Comparison of ENCODE assay signal across 8 cellular contexts in the genomic region with DNA sequence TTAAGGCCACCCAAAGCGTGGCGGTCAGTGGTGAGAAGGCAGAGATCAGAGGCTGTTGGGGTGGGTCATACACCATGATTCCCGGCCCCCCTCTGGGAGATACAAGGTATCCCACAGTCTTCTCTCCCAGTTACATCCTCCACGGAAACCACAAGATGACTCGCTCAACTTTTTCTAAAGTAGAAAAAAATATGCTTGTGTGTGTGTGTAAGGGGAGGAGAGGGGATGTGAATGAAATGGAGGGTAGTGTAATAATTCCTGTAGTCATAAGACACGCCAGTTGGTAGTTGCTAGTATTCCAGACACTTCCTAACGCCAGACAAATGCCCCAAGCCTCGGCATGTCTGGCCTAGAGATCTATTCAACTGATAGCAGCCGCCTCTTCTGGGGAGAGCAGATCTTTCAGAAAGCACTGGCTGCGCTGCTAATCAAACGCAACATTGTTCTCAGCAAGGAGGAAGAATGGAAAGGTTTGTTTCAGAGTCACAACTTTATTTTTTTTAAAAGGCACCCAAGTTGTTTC.
DNase-seq lines count a peak whose midpoint lies in the region; ATAC-seq and TF ChIP-seq lines count a peak whose summit lies in the region.

No MANE protein-coding gene starts in this region.

- 12% methylated on average over 11 of the region's 11 CpGs for WGBS in suprapubic skin

- H3K4me3 ChIP-seq in DND-41 (ENCODE audit: low read depth in 1 of 2, low read length in 2 of 2) = peak overlapping the region; percentile 31 to 62; a peak in 3 of 4 replicates
- peak overlapping the region; percentile 85 for H3K4me3 ChIP-seq in OCI-LY3 (ENCODE audit: low read length)
- H3K4me3 ChIP-seq in brain microvascular endothelial cell (ENCODE audit: low read depth, low read length) = peak overlapping the region; percentile 23
- H3K4me3 ChIP-seq in suprapubic skin = peak overlapping the region; percentile 37

- TF ChIP-seq EP300 in suprapubic skin (IDR thresholded peaks at IDR 0.05) = no peak

- H3K4me2 ChIP-seq in DND-41 (ENCODE audit: insufficient read depth, low read length) (peak overlapping the region; percentile 80), OCI-LY3 (ENCODE audit: low read length) (peak overlapping the region; percentile 87)

- peak overlapping the region; percentile 85 for H3K27ac ChIP-seq in DND-41 (ENCODE audit: low read length)
- peak overlapping the region; percentile 99 for H3K27ac ChIP-seq in OCI-LY3 (ENCODE audit: low read length)
- peak overlapping the region; percentile 95 for H3K27ac ChIP-seq in brain microvascular endothelial cell
- peak overlapping the region; percentile 95 for H3K27ac ChIP-seq in suprapubic skin

- H3K9me3 ChIP-seq in DND-41 (ENCODE audit: insufficient read depth, low read length, severe bottlenecking) = no peaks in the 10 kb centered on the region
- H3K9me3 ChIP-seq in OCI-LY3 (ENCODE audit: insufficient read depth, low read length) = no peaks in the 10 kb centered on the region
- H3K9me3 ChIP-seq in suprapubic skin = no peaks in the 10 kb centered on the region

- in situ Hi-C loops in brain microvascular endothelial cell (cut with HindIII; ENCODE audit: low pct_ligation_motif_present, low sequenced_read_pairs) = no loop called here

- TF ChIP-seq POLR2A in suprapubic skin (IDR thresholded peaks at IDR 0.05) = no peak

- peaks cover 7% of the 10 kb centered on the region; the same call in 1 of the 2 replicates for H3K36me3 ChIP-seq in DND-41 (ENCODE audit: insufficient read depth, low read length)
- peaks cover 14% of the 10 kb centered on the region for H3K36me3 ChIP-seq in OCI-LY3 (replicated peaks; ENCODE audit: low read depth, low read length)
- peaks cover 4% of the 10 kb centered on the region for H3K36me3 ChIP-seq in brain microvascular endothelial cell (replicated peaks)
- H3K36me3 ChIP-seq in suprapubic skin = no peaks in the 10 kb centered on the region

- TF ChIP-seq CTCF in DND-41 (IDR thresholded peaks at IDR 0.05; ENCODE audit: borderline replicate concordance, extremely low read depth, low read length, poor library complexity, severe bottlenecking) (no peak), OCI-LY3 (IDR thresholded peaks at IDR 0.05; ENCODE audit: low read depth, low read length) (no peak), brain microvascular endothelial cell (IDR thresholded peaks at IDR 0.05; ENCODE audit: low read depth, low read length, missing control alignments) (no peak), suprapubic skin (IDR thresholded peaks at IDR 0.05) (no peak)

- no peaks in the 10 kb centered on the region for H3K27me3 ChIP-seq in DND-41 (ENCODE audit: insufficient read depth, low read length, poor library complexity)
- no peaks in the 10 kb centered on the region for H3K27me3 ChIP-seq in OCI-LY3 (ENCODE audit: low read depth, low read length)
- no peaks in the 10 kb centered on the region for H3K27me3 ChIP-seq in brain microvascular endothelial cell (replicated peaks)
- H3K27me3 ChIP-seq in suprapubic skin = no peaks in the 10 kb centered on the region

- DNase-seq in DND-41 = no peak
- peak; percentile 91 for DNase-seq in brain microvascular endothelial cell
- DNase-seq in kidney tubule cell (ENCODE audit: low spot score) = peak; percentile 81
- peak in 1 of 2 donors; percentile 48 for DNase-seq in suprapubic skin (ENCODE audit: low spot score in 2 of 2)
- no peak for DNase-seq in stimulated activated CD4-positive, alpha-beta T cell treated with anti-CD3 and anti-CD28 coated beads, Interleukin-4, amount 100 ng/mL, for 1 hour
- DNase-seq in NCI-H1436 treated with DMSO at 0.1 percent for 48 hours (lab: John Stamatoyannopoulos, UW) = no peak

- H3K79me2 ChIP-seq in DND-41 (ENCODE audit: insufficient read depth, low read length) (peaks cover 31% of the 10 kb centered on the region), OCI-LY3 (ENCODE audit: low read length) (peaks cover 44% of the 10 kb centered on the region)

- H4K20me1 ChIP-seq in DND-41 (ENCODE audit: insufficient read depth, low read length) (no peaks in the 10 kb centered on the region), OCI-LY3 (ENCODE audit: insufficient read depth, low read length) (no peaks in the 10 kb centered on the region)

- peak overlapping the region; percentile 63 for H3K9ac ChIP-seq in DND-41 (ENCODE audit: low read depth, low read length)
- H3K9ac ChIP-seq in OCI-LY3 (ENCODE audit: low read length) = peak overlapping the region; percentile 100

- ATAC-seq in DND-41 (ENCODE audit: insufficient read depth, low read depth) = peak; percentile 44
- peak; percentile 4 for ATAC-seq in HG02642 (IDR thresholded peaks at IDR 0.05; ENCODE audit: poor library complexity, unreplicated experiment)

- H2AFZ ChIP-seq in DND-41 (ENCODE audit: low read depth, low read length) (peak overlapping the region; percentile 90), OCI-LY3 (ENCODE audit: low read depth, low read length) (no peak overlapping the region)

- peaks cover 51% of the 10 kb centered on the region for H3K4me1 ChIP-seq in DND-41 (ENCODE audit: insufficient read depth, low read length)
- peaks cover 73% of the 10 kb centered on the region for H3K4me1 ChIP-seq in OCI-LY3 (ENCODE audit: low read length)
- H3K4me1 ChIP-seq in suprapubic skin = peaks cover 57% of the 10 kb centered on the region

Comparison
In these comparisons a context has a peak if more than half of its experiments do, and no peak if none do; other contexts are left out.
1. DNase-seq: peak in brain microvascular endothelial cell (single experiment) and kidney tubule cell (single experiment); none in DND-41 (single experiment), stimulated activated CD4-positive, alpha-beta T cell treated with anti-CD3 and anti-CD28 coated beads, Interleukin-4, amount 100 ng/mL, for 1 hour (single experiment) and NCI-H1436 treated with DMSO at 0.1 percent for 48 hours (single experiment).
2. H3K4me3 ChIP-seq: peak in every context shown above with its lines; median percentile 85 in OCI-LY3; 46 in DND-41; 37 in suprapubic skin; 23 in brain microvascular endothelial cell.
3. Peak in every context shown above with its lines, with median percentiles within 50 percentile points of each other: H3K27ac ChIP-seq.